ENCODE assay signal across 8 cellular contexts in genomic region chr4:7067147-7067522, GRCh38. TPM values are rescaled to one million over a fixed set of nuclear protein-coding genes. Genes with fewer than 3 reads are reported as not detected.
A peak's percentile ranks its signal among the peaks of the same experiment; 100 is the strongest.
DNase-seq lines count a peak whose midpoint lies in the region; ATAC-seq, FAIRE-seq and TF ChIP-seq lines count a peak whose summit lies in the region.

No MANE protein-coding gene starts in this region.

- H3K36me3 ChIP-seq in heart right ventricle = peaks cover 0 to 37% (median 18%) of the 10 kb centered on the region in 9 donors
- peaks cover 3 to 4% of the 10 kb centered on the region in 2 donors for H3K36me3 ChIP-seq in small intestine (ENCODE audit: control insufficient read depth in 2 of 2, insufficient read depth in 2 of 2, low read length in 2 of 2)

- CTCF ChIA-PET in activated B cell treated with CpG ODN at 0.5 μM for 24 hours (lab: Charles Lee) = interaction anchor here (1.2 to 6.9 kb wide), 4 partner anchors 22 to 349 kb away, joined by 6 to 77 read pairs (median 29); partner anchors contain the start of genes BLOC1S4 and TADA2B

- POLR2A ChIA-PET in activated B cell treated with CpG ODN at 0.5 μM for 24 hours (lab: Charles Lee) = interaction anchor here (0.7 to 6.5 kb wide), 20 partner anchors 17 to 798 kb away, joined by 3 to 132 read pairs (median 9); partner anchors contain the start of genes BLOC1S4, KIAA0232, MRFAP1 and MRFAP1L1

- FAIRE-seq in small intestine (lab: Jason Lieb, UNC) = no peak

- WGBS in heart right ventricle, 2 donors = 2 to 3% methylated on average over 19 of the region's 19 CpGs
- WGBS in small intestine, 3 donors = 0 to 2% (median 1%) methylated on average over 19 of the region's 19 CpGs

- H3K9me3 Mint-ChIP-seq in activated B cell treated with CpG ODN at 0.5 μM for 24 hours = no peaks in the 10 kb centered on the region

- H3K4me1 ChIP-seq in heart right ventricle (peaks cover 7 to 42% (median 30%) of the 10 kb centered on the region in 9 donors), small intestine (ENCODE audit: control insufficient read depth in 2 of 2, insufficient read depth in 1 of 2, low read depth in 1 of 2, low read length in 1 of 2) (peaks cover 0 to 8% of the 10 kb centered on the region in 2 donors)

- H3K4me3 Mint-ChIP-seq in activated B cell treated with CpG ODN at 0.5 μM for 24 hours = peak overlapping the region; percentile 95

- ATAC-seq in HG03039 (IDR thresholded peaks at IDR 0.05; ENCODE audit: unreplicated experiment) = peak; percentile 1
- no peak for ATAC-seq in activated B cell treated with CpG ODN at 0.5 μM for 24 hours (ENCODE audit: low read depth)
- ATAC-seq in heart right ventricle = peak in 2 of 8 donors; percentile 6 to 32

- TF ChIP-seq CTCF in activated B cell treated with CpG ODN at 0.5 μM for 24 hours (IDR thresholded peaks at IDR 0.05) (no peak), heart right ventricle (IDR thresholded peaks at IDR 0.05) (no peak)

- peaks cover 37% of the 10 kb centered on the region for H3K36me3 Mint-ChIP-seq in activated B cell treated with CpG ODN at 0.5 μM for 24 hours (ENCODE audit: low read depth)

- H3K9me3 ChIP-seq in heart right ventricle (no peaks in the 10 kb centered on the region), small intestine (ENCODE audit: control insufficient read depth, low read depth) (no peaks in the 10 kb centered on the region)

- DNase-seq in activated B cell treated with CpG ODN at 0.5 μM for 24 hours (no peak), heart right ventricle (no peak), small intestine (no peak), NCI-H82 (lab: John Stamatoyannopoulos, UW) (no peak), NCI-H2029 treated with DMSO at 0.1 percent for 48 hours (lab: John Stamatoyannopoulos, UW) (no peak), COR-L47 (lab: John Stamatoyannopoulos, UW) (no peak)

- peaks cover 44% of the 10 kb centered on the region for H3K4me1 Mint-ChIP-seq in activated B cell treated with CpG ODN at 0.5 μM for 24 hours

- no peaks in the 10 kb centered on the region for H3K27me3 Mint-ChIP-seq in activated B cell treated with CpG ODN at 0.5 μM for 24 hours

- H3K27ac ChIP-seq in heart right ventricle = peak overlapping the region; percentile 31 to 98 (median 89)
- H3K27ac ChIP-seq in small intestine (ENCODE audit: low read depth in 1 of 2, low read length in 1 of 2) = peak overlapping the region; percentile 86 to 93

- peak overlapping the region; percentile 86 for H3K4me3 ChIP-seq in GM08714 (ENCODE audit: low read length)
- H3K4me3 ChIP-seq in heart right ventricle = peak overlapping the region; percentile 68 to 99 (median 86)
- H3K4me3 ChIP-seq in small intestine (ENCODE audit: low read depth in 1 of 2, low read length in 2 of 2) = peak overlapping the region; percentile 78 to 91

- H3K27me3 ChIP-seq in heart right ventricle (no peaks in the 10 kb centered on the region), small intestine (ENCODE audit: control insufficient read depth in 2 of 2, insufficient read depth in 2 of 2, low read length in 2 of 2) (no peaks in the 10 kb centered on the region)

- H3K27ac Mint-ChIP-seq in activated B cell treated with CpG ODN at 0.5 μM for 24 hours = peak overlapping the region; percentile 79

- intact Hi-C loops in activated B cell treated with CpG ODN at 0.5 μM for 24 hours (cut with micrococcal nuclease) (loop anchor here (10.0 kb wide), 1 partner anchor 492 kb away; the partner anchor contains the start of gene MAN2B2), heart right ventricle (cut with DNase I) (loop anchor here in 6 of 10 donors (1.0 to 5.0 kb wide), 5 partner anchors 22 to 160 kb away; partner anchors contain the start of gene TBC1D14 (in 2 of the 6))

RNA-seq across cellular contexts. Expression of gene GRPEL1, which starts 0.7 kb away (rescaled TPM):
- total RNA-seq in activated B cell treated with CpG ODN at 0.5 μM for 24 hours (31.8 and 41.3 TPM in 2 replicates), heart right ventricle (10 to 100 TPM; 50.8 to 83.3 (median 55.8) TPM)
- polyA plus RNA-seq in heart right ventricle (10 to 100 TPM; 38.7 to 71.6 TPM), small intestine (10 to 100 TPM; 27.6 to 36.8 (median 27.7) TPM)

RNA-seq across cellular contexts. Expression of gene TADA2B, which starts 24.0 kb away (rescaled TPM):
- total RNA-seq in activated B cell treated with CpG ODN at 0.5 μM for 24 hours = 26.7 and 31.8 TPM in 2 replicates
- total RNA-seq in heart right ventricle = 10 to 100 TPM; 26.2 to 40.8 (median 31.5) TPM
- 10 to 100 TPM; 15.4 to 15.6 TPM for polyA plus RNA-seq in heart right ventricle
- 10 to 100 TPM; 13.5 to 14.7 (median 14.5) TPM for polyA plus RNA-seq in small intestine
